35 cellular contexts compared by ENCODE assay signal in the genomic region with DNA sequence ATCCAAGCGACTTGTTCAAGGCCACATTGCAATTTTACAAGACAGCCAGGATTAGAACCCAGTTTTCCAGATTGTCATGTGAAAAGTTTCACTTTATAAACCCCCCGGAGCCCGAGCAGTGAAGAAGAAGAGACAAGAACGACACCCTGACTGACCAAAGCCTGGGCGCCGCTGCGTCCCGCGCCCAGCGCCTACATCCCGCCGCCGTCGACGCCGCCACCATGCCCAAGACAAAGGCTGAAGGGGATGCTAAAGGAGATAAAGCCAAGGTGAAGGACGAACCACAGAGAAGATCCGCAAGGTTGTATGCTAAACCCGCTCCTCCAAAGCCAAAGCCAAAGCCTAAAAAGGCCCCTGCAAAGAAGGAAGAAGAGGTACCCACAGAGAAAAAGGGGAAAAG. TPM values are rescaled to one million over a fixed set of nuclear protein-coding genes. Genes with fewer than 3 reads are reported as not detected.
"Had no signal": no experiment of that assay in that cellular context is flagged by ENCODE, and none has a peak within 500 bp of the region (broad histone marks: within the 10 kb centered on the region; RNA-seq: fewer than 3 reads in every experiment).

No MANE protein-coding gene starts in this region.

- H3K4me3 Mint-ChIP-seq: activated B cell treated with CpG ODN at 0.5 μM for 24 hours; activated CD4-positive, alpha-beta memory T cell treated with anti-CD3 and anti-CD28 coated beads for 36 hours; activated CD4-positive, alpha-beta memory T cell treated with anti-CD3 and anti-CD28 coated beads, Interleukin-2, amount 10 ng/mL, durations not matched to agents 7 days and 5 days; activated CD4-positive, alpha-beta T cell treated with anti-CD3 and anti-CD28 coated beads for 36 hours; activated CD4-positive, alpha-beta T cell treated with anti-CD3 and anti-CD28 coated beads, Interleukin-2, amount 10 ng/mL, durations not matched to agents 24 days and 14 days; activated CD4-positive, alpha-beta T cell treated with anti-CD3 and anti-CD28 coated beads, Interleukin-2, amount 10 ng/mL, durations not matched to agents 7 days and 5 days; activated CD8-positive, alpha-beta memory T cell treated with anti-CD3 and anti-CD28 coated beads, Interleukin-2, amount 10 ng/mL, durations not matched to agents 7 days and 5 days; activated CD8-positive, alpha-beta T cell treated with anti-CD3 and anti-CD28 coated beads for 36 hours; activated CD8-positive, alpha-beta T cell treated with anti-CD3 and anti-CD28 coated beads, Interleukin-2, amount 10 ng/mL, durations not matched to agents 7 days and 5 days; T-cell; T-helper 1 cell treated with Interleukin-12 subunit alpha and Interleukin-12 subunit beta and Interleukin-4 antibody, amounts not matched to agents 30 μg/mL and 1 μg/mL, for 36 hours; T-helper 17 cell; T-helper 2 cell treated with Interferon-gamma antibody and Interleukin-4, amounts not matched to agents 5 μg/mL and 100 μg/mL, for 36 hours; WTC11 had no signal

- FAIRE-seq: TTC549 had no signal

- H3K4me1 Mint-ChIP-seq: activated B cell treated with CpG ODN at 0.5 μM for 24 hours; activated CD4-positive, alpha-beta memory T cell treated with anti-CD3 and anti-CD28 coated beads, Interleukin-2, amount 10 ng/mL, durations not matched to agents 7 days and 5 days; activated CD4-positive, alpha-beta T cell treated with anti-CD3 and anti-CD28 coated beads for 36 hours; activated CD4-positive, alpha-beta T cell treated with anti-CD3 and anti-CD28 coated beads, Interleukin-2, amount 10 ng/mL, durations not matched to agents 24 days and 14 days; activated CD4-positive, alpha-beta T cell treated with anti-CD3 and anti-CD28 coated beads, Interleukin-2, amount 10 ng/mL, durations not matched to agents 7 days and 5 days; activated CD8-positive, alpha-beta memory T cell treated with anti-CD3 and anti-CD28 coated beads, Interleukin-2, amount 10 ng/mL, durations not matched to agents 7 days and 5 days; T-cell; T-helper 17 cell had no signal

- H3K27ac ChIP-seq: VCaP, WERI-Rb-1 had no signal

- ATAC-seq: activated CD4-positive, alpha-beta T cell treated with anti-CD3 and anti-CD28 coated beads for 36 hours; activated CD4-positive, CD25-positive, alpha-beta regulatory T cell treated with anti-CD3 and anti-CD28 coated beads, Interleukin-2, amount 50 U/mL, for 24 hours; activated CD8-positive, alpha-beta memory T cell treated with anti-CD3 and anti-CD28 coated beads, Interleukin-2, amount 10 ng/mL, durations not matched to agents 7 days and 5 days; activated CD8-positive, alpha-beta T cell treated with anti-CD3 and anti-CD28 coated beads for 36 hours; activated CD8-positive, alpha-beta T cell treated with anti-CD3 and anti-CD28 coated beads, Interleukin-2, amount 10 ng/mL, durations not matched to agents 7 days and 5 days; T-cell; T-helper 17 cell; WTC11 had no signal

- H3K9me3 Mint-ChIP-seq: activated B cell treated with CpG ODN at 0.5 μM for 24 hours; activated CD4-positive, alpha-beta memory T cell treated with anti-CD3 and anti-CD28 coated beads for 36 hours; activated CD4-positive, alpha-beta memory T cell treated with anti-CD3 and anti-CD28 coated beads, Interleukin-2, amount 10 ng/mL, durations not matched to agents 7 days and 5 days; activated CD4-positive, alpha-beta T cell treated with anti-CD3 and anti-CD28 coated beads, Interleukin-2, amount 10 ng/mL, durations not matched to agents 24 days and 14 days; activated CD4-positive, alpha-beta T cell treated with anti-CD3 and anti-CD28 coated beads, Interleukin-2, amount 10 ng/mL, durations not matched to agents 7 days and 5 days; activated CD8-positive, alpha-beta T cell treated with anti-CD3 and anti-CD28 coated beads for 36 hours; T-cell; T-helper 1 cell treated with Interleukin-12 subunit alpha and Interleukin-12 subunit beta and Interleukin-4 antibody, amounts not matched to agents 30 μg/mL and 1 μg/mL, for 36 hours; T-helper 2 cell treated with Interferon-gamma antibody and Interleukin-4, amounts not matched to agents 5 μg/mL and 100 μg/mL, for 36 hours; WTC11 had no signal

- DNase-seq: activated B cell treated with CpG ODN at 0.5 μM for 24 hours; activated CD4-positive, alpha-beta memory T cell treated with anti-CD3 and anti-CD28 coated beads for 36 hours; activated CD4-positive, alpha-beta memory T cell treated with anti-CD3 and anti-CD28 coated beads, Interleukin-2, amount 10 ng/mL, durations not matched to agents 7 days and 5 days; activated CD4-positive, alpha-beta T cell treated with anti-CD3 and anti-CD28 coated beads for 1 hour; activated CD4-positive, alpha-beta T cell treated with anti-CD3 and anti-CD28 coated beads for 36 hours; activated CD4-positive, alpha-beta T cell treated with anti-CD3 and anti-CD28 coated beads for 4 hours; activated CD4-positive, alpha-beta T cell treated with anti-CD3 and anti-CD28 coated beads for 48 hours; activated CD4-positive, alpha-beta T cell treated with anti-CD3 and anti-CD28 coated beads, Interleukin-2, amount 10 ng/mL, durations not matched to agents 7 days and 5 days; activated CD4-positive, alpha-beta T cell treated with anti-CD3 and anti-CD28 coated beads, Interleukin-2, amount 50 U/mL, for 1 hour; activated CD4-positive, alpha-beta T cell treated with anti-CD3 and anti-CD28 coated beads, Interleukin-2, amount 50 U/mL, for 4 hours; activated CD4-positive, alpha-beta T cell treated with anti-CD3 and anti-CD28 coated beads, Interleukin-2, amount 50 U/mL, for 48 hours; activated CD4-positive, CD25-positive, alpha-beta regulatory T cell; activated CD4-positive, CD25-positive, alpha-beta regulatory T cell treated with anti-CD3 and anti-CD28 coated beads, Interleukin-2, amount 50 U/mL, for 72 hours; activated CD8-positive, alpha-beta memory T cell treated with anti-CD3 and anti-CD28 coated beads for 24 hours; activated CD8-positive, alpha-beta memory T cell treated with anti-CD3 and anti-CD28 coated beads, Interleukin-2, amount 10 ng/mL, durations not matched to agents 7 days and 5 days; activated CD8-positive, alpha-beta memory T cell treated with anti-CD3 and anti-CD28 coated beads, Interleukin-2, amount 50 U/mL, for 4 hours; activated CD8-positive, alpha-beta memory T cell treated with anti-CD3 and anti-CD28 coated beads, Interleukin-2, amount 50 U/mL, for 48 hours; activated CD8-positive, alpha-beta T cell treated with anti-CD3 and anti-CD28 coated beads for 36 hours; activated CD8-positive, alpha-beta T cell treated with anti-CD3 and anti-CD28 coated beads, Interleukin-2, amount 10 ng/mL, durations not matched to agents 7 days and 5 days; activated T-cell treated with anti-CD3 and anti-CD28 coated beads for 4 hours; T-cell; T-helper 1 cell; T-helper 17 cell; T-helper 2 cell; T-helper 9 cell; T1000; WERI-Rb-1 had no signal

- H3K27me3 Mint-ChIP-seq: activated CD4-positive, alpha-beta memory T cell treated with anti-CD3 and anti-CD28 coated beads, Interleukin-2, amount 10 ng/mL, durations not matched to agents 7 days and 5 days; activated CD4-positive, alpha-beta T cell treated with anti-CD3 and anti-CD28 coated beads, Interleukin-2, amount 10 ng/mL, durations not matched to agents 7 days and 5 days; activated CD8-positive, alpha-beta memory T cell treated with anti-CD3 and anti-CD28 coated beads, Interleukin-2, amount 10 ng/mL, durations not matched to agents 7 days and 5 days had no signal

- H3K27ac Mint-ChIP-seq: activated B cell treated with CpG ODN at 0.5 μM for 24 hours; activated CD4-positive, alpha-beta memory T cell treated with anti-CD3 and anti-CD28 coated beads for 36 hours; activated CD4-positive, alpha-beta memory T cell treated with anti-CD3 and anti-CD28 coated beads, Interleukin-2, amount 10 ng/mL, durations not matched to agents 7 days and 5 days; activated CD4-positive, alpha-beta T cell treated with anti-CD3 and anti-CD28 coated beads for 36 hours; activated CD4-positive, alpha-beta T cell treated with anti-CD3 and anti-CD28 coated beads, Interleukin-2, amount 10 ng/mL, durations not matched to agents 24 days and 14 days; activated CD4-positive, alpha-beta T cell treated with anti-CD3 and anti-CD28 coated beads, Interleukin-2, amount 10 ng/mL, durations not matched to agents 7 days and 5 days; activated CD8-positive, alpha-beta memory T cell treated with anti-CD3 and anti-CD28 coated beads, Interleukin-2, amount 10 ng/mL, durations not matched to agents 7 days and 5 days; activated CD8-positive, alpha-beta T cell treated with anti-CD3 and anti-CD28 coated beads for 36 hours; activated CD8-positive, alpha-beta T cell treated with anti-CD3 and anti-CD28 coated beads, Interleukin-2, amount 10 ng/mL, durations not matched to agents 7 days and 5 days; T-cell; T-helper 1 cell treated with Interleukin-12 subunit alpha and Interleukin-12 subunit beta and Interleukin-4 antibody, amounts not matched to agents 30 μg/mL and 1 μg/mL, for 36 hours; T-helper 17 cell; T-helper 2 cell treated with Interferon-gamma antibody and Interleukin-4, amounts not matched to agents 5 μg/mL and 100 μg/mL, for 36 hours; WTC11 had no signal

- H3K36me3 ChIP-seq: WERI-Rb-1 had no signal

- H3K36me3 Mint-ChIP-seq: activated CD4-positive, alpha-beta memory T cell treated with anti-CD3 and anti-CD28 coated beads for 36 hours; activated CD8-positive, alpha-beta memory T cell treated with anti-CD3 and anti-CD28 coated beads, Interleukin-2, amount 10 ng/mL, durations not matched to agents 7 days and 5 days; T-cell; WTC11 had no signal

RNA-seq across cellular contexts. Expression of a gene that starts 27.1 kb away (rescaled TPM):
- total RNA-seq: activated B cell treated with CpG ODN at 0.5 μM for 24 hours; activated CD4-positive, alpha-beta memory T cell treated with anti-CD3 and anti-CD28 coated beads for 36 hours; activated CD4-positive, alpha-beta memory T cell treated with anti-CD3 and anti-CD28 coated beads, Interleukin-2, amount 10 ng/mL, durations not matched to agents 7 days and 5 days; activated CD4-positive, alpha-beta T cell treated with anti-CD3 and anti-CD28 coated beads, Interleukin-2, amount 10 ng/mL, durations not matched to agents 24 days and 14 days; activated CD4-positive, alpha-beta T cell treated with anti-CD3 and anti-CD28 coated beads, Interleukin-2, amount 10 ng/mL, durations not matched to agents 7 days and 5 days; activated CD8-positive, alpha-beta memory T cell treated with anti-CD3 and anti-CD28 coated beads, Interleukin-2, amount 10 ng/mL, durations not matched to agents 7 days and 5 days; activated CD8-positive, alpha-beta T cell treated with anti-CD3 and anti-CD28 coated beads, Interleukin-2, amount 10 ng/mL, durations not matched to agents 7 days and 5 days; T-helper 1 cell treated with Interleukin-12 subunit alpha and Interleukin-12 subunit beta and Interleukin-4 antibody, amounts not matched to agents 30 ng/mL and 1 ng/mL, for 36 hours had no signal
